Comparison of ENCODE assay signal across 10 cellular contexts in the genomic region with DNA sequence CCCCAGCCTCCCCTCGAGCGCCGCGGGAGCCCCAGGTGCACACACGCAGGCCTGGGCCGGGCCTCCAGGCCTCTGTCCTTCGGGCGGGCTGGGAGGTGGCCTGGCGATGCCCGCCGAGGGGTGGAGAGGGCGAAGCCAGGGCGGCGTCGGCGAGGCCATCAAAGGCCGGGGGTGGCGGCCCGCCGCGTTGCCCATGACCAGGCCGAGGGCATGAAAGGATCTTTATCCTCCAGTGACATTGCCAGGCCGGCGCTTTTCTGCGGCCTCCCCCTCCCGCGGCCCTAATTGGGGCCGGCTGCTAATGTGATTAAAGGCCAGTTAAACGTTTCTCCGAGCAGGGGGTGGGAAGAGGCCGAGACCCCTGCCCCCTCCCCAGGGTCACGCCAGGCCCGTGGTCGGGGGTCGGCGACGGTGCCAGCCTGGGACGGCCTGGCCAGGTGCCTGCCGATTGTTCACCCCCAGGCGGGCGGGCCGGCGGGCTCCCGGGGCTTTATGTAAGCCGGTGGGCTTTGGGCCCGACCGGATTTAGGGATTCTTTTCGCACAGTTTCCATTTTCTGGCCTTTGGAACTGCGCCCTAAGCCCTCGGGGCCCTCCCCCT.
"Had no signal": no experiment of that assay in that cellular context is flagged by ENCODE, and none has a peak within 500 bp of the region (broad histone marks: within the 10 kb centered on the region; RNA-seq: fewer than 3 reads in every experiment).

No MANE protein-coding gene starts in this region.

- DNase-seq: activated CD8-positive, alpha-beta memory T cell treated with anti-CD3 and anti-CD28 coated beads, Interleukin-2, amount 50 U/mL, for 4 hours; activated CD8-positive, alpha-beta T cell treated with anti-CD3 and anti-CD28 coated beads for 36 hours; activated naive CD4-positive, alpha-beta T cell; activated naive CD8-positive, alpha-beta T cell treated with anti-CD3 and anti-CD28 coated beads, Interleukin-2, amount 50 U/mL, for 24 hours; effector CD4-positive, alpha-beta T cell; hippocampal formation; mammary epithelial cell; T-helper 9 cell had no signal

- H3K36me3 ChIP-seq: cardiac muscle cell had no signal

- H3K27ac ChIP-seq: cardiac muscle cell, epithelial cell of prostate had no signal

- ATAC-seq: activated CD8-positive, alpha-beta T cell treated with anti-CD3 and anti-CD28 coated beads for 36 hours; activated naive CD8-positive, alpha-beta T cell treated with anti-CD3 and anti-CD28 coated beads, Interleukin-2, amount 50 U/mL, for 24 hours had no signal
